In genomic region chr9:16726718-16727451, GRCh38 we compare ENCODE assay signal across 8 cellular contexts.
DNase-seq lines count a peak whose midpoint lies in the region; ATAC-seq and TF ChIP-seq lines count a peak whose summit lies in the region.

No MANE protein-coding gene starts in this region.

- TF ChIP-seq CTCF in AG04450 (IDR thresholded peaks at IDR 0.05; ENCODE audit: low read depth, low read length): no peak
- no peak for TF ChIP-seq CTCF in HEK293 (tag by site-specific recombination; IDR thresholded peaks at IDR 0.05)
- no peak for TF ChIP-seq CTCF in esophagus squamous epithelium (IDR thresholded peaks at IDR 0.05)

- peaks cover 4% of the 10 kb centered on the region; the same call in 1 of the 2 replicates for H3K4me1 ChIP-seq in HEK293 (ENCODE audit: control insufficient read depth, insufficient read depth, low read length)
- H3K4me1 ChIP-seq in esophagus squamous epithelium: peaks cover 0 to 64% (median 3%) of the 10 kb centered on the region in 3 donors

- CTCF ChIA-PET in AG04450 (lab: Charles Lee) (interaction anchor here (0.7 kb wide), 1 partner anchor 514 kb away, joined by 4 read pairs; no protein-coding TSS in a partner anchor), HEK293 (lab: Yijun Ruan, JAX) (interaction anchor here (0.6 to 1.0 kb wide), 3 partner anchors 12 to 309 kb away, joined by 3 to 5 read pairs (median 4); no protein-coding TSS in a partner anchor)

- H3K9me3 ChIP-seq in AG04450 (ENCODE audit: control insufficient read depth, insufficient read depth, low read length) (no peaks in the 10 kb centered on the region), HEK293 (ENCODE audit: control insufficient read depth, insufficient read depth, low read depth, low read length) (no peaks in the 10 kb centered on the region), SK-N-MC (ENCODE audit: low read depth, low read length) (no peaks in the 10 kb centered on the region), esophagus squamous epithelium (no peaks in the 10 kb centered on the region)

- H3K27me3 ChIP-seq in AG04450 (ENCODE audit: control insufficient read depth, insufficient read depth, low read length): no peaks in the 10 kb centered on the region
- no peaks in the 10 kb centered on the region for H3K27me3 ChIP-seq in esophagus squamous epithelium

- no peak for ATAC-seq in HG03097 (IDR thresholded peaks at IDR 0.05; ENCODE audit: low FRiP score, unreplicated experiment)
- ATAC-seq in GM21381 (IDR thresholded peaks at IDR 0.05; ENCODE audit: unreplicated experiment): no peak

- peak overlapping the region; percentile 70 for H3K4me3 ChIP-seq in AG04450 (ENCODE audit: low read depth, low read length)
- H3K4me3 ChIP-seq in HEK293 (ENCODE audit: low read depth, low read length): peak overlapping the region; percentile 50
- peak overlapping the region; percentile 89 for H3K4me3 ChIP-seq in SK-N-MC
- peak overlapping the region; percentile 50 to 68 (median 51) for H3K4me3 ChIP-seq in esophagus squamous epithelium

- H3K27ac ChIP-seq in AG04450 (ENCODE audit: low read depth, low read length) (peak overlapping the region; percentile 90), HEK293 (ENCODE audit: extremely low read depth, low read depth, low read length) (peak overlapping the region; percentile 62), SK-N-MC (peak overlapping the region; percentile 84), esophagus squamous epithelium (peak overlapping the region; percentile 83 to 92 (median 84))

- POLR2A ChIA-PET in AG04450 (lab: Yijun Ruan, JAX) (interaction anchor here (1.1 to 1.5 kb wide), 3 partner anchors 22 to 143 kb away, joined by 3 to 4 read pairs (median 3); partner anchors contain the start of gene BNC2), HEK293 (lab: Yijun Ruan, JAX) (interaction anchor here (1.0 to 1.2 kb wide), 2 partner anchors 22 to 100 kb away, joined by 3 to 6 read pairs; no protein-coding TSS in a partner anchor)

- H3K36me3 ChIP-seq in HEK293 (ENCODE audit: control insufficient read depth in 2 of 2, insufficient read depth in 1 of 2, low read length in 2 of 2) (no peaks in the 10 kb centered on the region), SK-N-MC (ENCODE audit: insufficient read depth, low read length) (no peaks in the 10 kb centered on the region), esophagus squamous epithelium (no peaks in the 10 kb centered on the region)

- intact Hi-C loops in esophagus squamous epithelium (cut with DNase I): no loop called here

- WGBS in esophagus squamous epithelium, 2 donors: 1 to 17% methylated on average over 8 to 12 of the region's 60 CpGs

- peak in 2 of 4 donors; percentile 47 to 52 for TF ChIP-seq POLR2A in esophagus squamous epithelium (IDR thresholded peaks at IDR 0.05)

- peak; percentile 29 for DNase-seq in AG04450 (ENCODE audit: low read depth, low spot score)
- DNase-seq in SK-N-MC (ENCODE audit: low read depth, low spot score): peak; percentile 79
- DNase-seq in esophagus squamous epithelium (lab: John Stamatoyannopoulos, UW): no peak
- peak; percentile 35 for DNase-seq in midbrain (lab: John Stamatoyannopoulos, UW)
- peak; percentile 76 for DNase-seq in ureter (ENCODE audit: low spot score)

- peak overlapping the region; percentile 88 for H3K9ac ChIP-seq in SK-N-MC (ENCODE audit: insufficient read length)

TF ChIP-seq in HEK293, 187 proteins besides CTCF, POLR2A, EP300 and RAD21 (continues in another document):
- TF ChIP-seq ZNF146 (tag by site-specific recombination; IDR thresholded peaks at IDR 0.05) (no peak), ZNF433 (tag by site-specific recombination; IDR thresholded peaks at IDR 0.05; ENCODE audit: low read depth) (no peak), RBAK (tag by site-specific recombination; IDR thresholded peaks at IDR 0.05) (no peak), ZNF311 (tag by site-specific recombination; IDR thresholded peaks at IDR 0.05; ENCODE audit: borderline replicate concordance) (no peak), ZNF544 (tag by site-specific recombination; IDR thresholded peaks at IDR 0.05) (no peak), ZNF837 (tag by site-specific recombination; IDR thresholded peaks at IDR 0.05) (no peak), INSM2 (tag by site-specific recombination; IDR thresholded peaks at IDR 0.05) (no peak), ZNF571 (tag by site-specific recombination; IDR thresholded peaks at IDR 0.05) (no peak), REST (tag by site-specific recombination; IDR thresholded peaks at IDR 0.05) (no peak), ZNF214 (tag by site-specific recombination; IDR thresholded peaks at IDR 0.05; ENCODE audit: borderline replicate concordance) (no peak), ZNF24 (tag by site-specific recombination; IDR thresholded peaks at IDR 0.05) (no peak), ZNF398 (tag by site-specific recombination; IDR thresholded peaks at IDR 0.05) (0 out of 2 replicates have a peak, but pooled peaks have one; percentile 21), ZSCAN16 (tag by site-specific recombination; IDR thresholded peaks at IDR 0.05) (no peak), ZNF423 (tag by site-specific recombination; IDR thresholded peaks at IDR 0.05) (no peak), SP7 (tag by site-specific recombination; IDR thresholded peaks at IDR 0.05) (peak; percentile 37; the same call in 1 of the 2 replicates), OVOL3 (tag by site-specific recombination; IDR thresholded peaks at IDR 0.05) (no peak), SETDB1 (IDR thresholded peaks at IDR 0.05; ENCODE audit: insufficient read length, low read length) (no peak), ZNF629 (tag by site-specific recombination; IDR thresholded peaks at IDR 0.05) (no peak), ZNF248 (tag by site-specific recombination; IDR thresholded peaks at IDR 0.05) (no peak), ZNF239 (tag by site-specific recombination; IDR thresholded peaks at IDR 0.05) (no peak)
